35 cellular contexts compared by ENCODE assay signal in the genomic region with DNA sequence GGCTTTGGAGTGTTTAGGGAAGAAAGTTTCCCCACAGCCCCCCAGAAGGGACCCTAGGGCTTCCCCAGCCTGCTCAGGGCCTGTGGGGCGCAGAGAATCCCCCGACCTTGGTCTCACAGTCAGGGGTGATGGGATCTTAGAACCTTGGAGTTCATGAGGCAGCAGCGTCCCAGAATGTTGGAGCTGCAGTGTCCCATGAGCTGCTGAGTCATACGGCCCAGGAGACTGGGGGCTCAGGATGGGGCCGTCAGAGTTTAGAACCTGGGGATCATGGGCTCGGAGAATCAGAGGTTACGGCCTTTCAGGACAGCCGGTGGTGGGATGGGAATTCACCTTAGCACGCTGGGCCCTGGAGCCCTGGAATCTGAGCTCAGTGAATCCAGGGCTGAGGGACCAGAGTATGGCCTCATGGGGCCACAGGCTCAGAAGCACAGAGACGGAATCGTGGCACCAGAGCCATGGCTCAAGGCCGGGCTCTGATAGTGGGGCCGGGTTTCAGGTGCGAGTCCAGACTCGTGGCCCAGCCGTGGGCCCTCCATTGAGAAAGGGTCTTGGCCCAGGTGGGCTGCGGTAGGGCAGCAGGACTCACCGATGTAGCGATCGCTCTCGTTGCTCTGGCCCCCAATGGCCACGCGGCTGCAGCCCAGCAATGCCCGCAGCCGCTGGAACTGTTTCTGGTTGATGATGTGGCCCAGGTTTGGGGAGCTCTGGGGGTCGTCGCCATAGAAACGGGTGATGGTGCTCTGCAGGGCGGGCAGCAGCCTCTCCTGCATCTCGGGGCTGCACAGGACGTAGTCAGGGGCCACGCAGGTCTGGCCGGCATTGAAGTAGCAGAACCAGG. TPM values are rescaled to one million over a fixed set of nuclear protein-coding genes. Genes with fewer than 3 reads are reported as not detected.
"Had no signal": no experiment of that assay in that cellular context is flagged by ENCODE, and none has a peak within 500 bp of the region (broad histone marks: within the 10 kb centered on the region; RNA-seq: fewer than 3 reads in every experiment).

No MANE protein-coding gene starts in this region.

- H3K9me3 ChIP-seq: esophagus squamous epithelium, heart right ventricle, lower lobe of right lung, mucosa of descending colon, sigmoid colon, vagina had no signal

- H3K27me3 Mint-ChIP-seq: activated CD8-positive, alpha-beta memory T cell treated with anti-CD3 and anti-CD28 coated beads, Interleukin-2, amount 10 ng/mL, durations not matched to agents 7 days and 5 days; activated CD8-positive, alpha-beta T cell treated with anti-CD3 and anti-CD28 coated beads for 36 hours; central memory CD8-positive, alpha-beta T cell; progenitor cell of endocrine pancreas; stimulated activated naive CD8-positive, alpha-beta T cell treated with anti-CD3 and anti-CD28 coated beads, Interleukin-15, amount 100 ng/mL, for 72 hours; type B pancreatic cell had no signal

- H3K4me3 ChIP-seq: esophagus squamous epithelium, heart right ventricle, lower lobe of right lung, mucosa of descending colon, sigmoid colon, vagina had no signal

- FAIRE-seq: bronchial epithelial cell, colon, small intestine had no signal

- H3K4me1 ChIP-seq: esophagus squamous epithelium, heart right ventricle, lower lobe of right lung, sigmoid colon, vagina had no signal

- H3K27ac ChIP-seq: epithelial cell of prostate, esophagus squamous epithelium, heart right ventricle, lower lobe of right lung, sigmoid colon, vagina had no signal

- H3K4me1 Mint-ChIP-seq: activated CD8-positive, alpha-beta memory T cell treated with anti-CD3 and anti-CD28 coated beads, Interleukin-2, amount 10 ng/mL, durations not matched to agents 7 days and 5 days; central memory CD8-positive, alpha-beta T cell; stimulated activated naive CD8-positive, alpha-beta T cell treated with anti-CD3 and anti-CD28 coated beads, Interleukin-15, amount 100 ng/mL, for 72 hours had no signal

- H3K27ac Mint-ChIP-seq: activated CD8-positive, alpha-beta memory T cell treated with anti-CD3 and anti-CD28 coated beads, Interleukin-2, amount 10 ng/mL, durations not matched to agents 7 days and 5 days; activated CD8-positive, alpha-beta T cell treated with anti-CD3 and anti-CD28 coated beads for 36 hours; activated naive CD4-positive, alpha-beta T cell treated with anti-CD3 and anti-CD28 coated beads, Interleukin-2, amount 50 U/mL, for 72 hours; activated T-helper 2 cell treated with anti-CD3 and anti-CD28 coated beads, Interferon-gamma antibody, Interleukin-2, Interleukin-4, amounts not matched to agents 10 μg/mL and 5 μg/mL and 100 μg/mL, durations not matched to agents 14 hours and 24 hours and 36 hours; natural killer cell treated with Interleukin-12 subunit alpha and Interleukin-12 subunit beta and Interleukin-15 and Interleukin-18, amount 100 ng/mL, for 72 hours; progenitor cell of endocrine pancreas; stimulated activated memory B cell treated with anti-CD40 and anti-IgM and Interleukin-4, amounts not matched to agents 10 μg/mL and 1 μg/mL and 100 μg/mL, for 72 hours; stimulated activated naive CD8-positive, alpha-beta T cell treated with anti-CD3 and anti-CD28 coated beads, Interleukin-15, amount 100 ng/mL, for 72 hours; type B pancreatic cell had no signal

- H3K4me3 Mint-ChIP-seq: activated CD8-positive, alpha-beta memory T cell treated with anti-CD3 and anti-CD28 coated beads, Interleukin-2, amount 10 ng/mL, durations not matched to agents 7 days and 5 days; activated CD8-positive, alpha-beta T cell treated with anti-CD3 and anti-CD28 coated beads for 36 hours; central memory CD8-positive, alpha-beta T cell; natural killer cell treated with Interleukin-12 subunit alpha and Interleukin-12 subunit beta and Interleukin-15 and Interleukin-18, amount 100 ng/mL, for 72 hours; stimulated activated memory B cell treated with anti-CD40 and anti-IgM and Interleukin-4, amounts not matched to agents 10 μg/mL and 1 μg/mL and 100 μg/mL, for 72 hours; stimulated activated naive CD8-positive, alpha-beta T cell treated with anti-CD3 and anti-CD28 coated beads, Interleukin-15, amount 100 ng/mL, for 72 hours; type B pancreatic cell had no signal

- H3K36me3 Mint-ChIP-seq: activated CD8-positive, alpha-beta memory T cell treated with anti-CD3 and anti-CD28 coated beads, Interleukin-2, amount 10 ng/mL, durations not matched to agents 7 days and 5 days; activated naive CD4-positive, alpha-beta T cell treated with anti-CD3 and anti-CD28 coated beads, Interleukin-2, amount 50 U/mL, for 72 hours; natural killer cell treated with Interleukin-12 subunit alpha and Interleukin-12 subunit beta and Interleukin-15 and Interleukin-18, amount 100 ng/mL, for 72 hours; stimulated activated memory B cell treated with anti-CD40 and anti-IgM and Interleukin-4, amounts not matched to agents 10 μg/mL and 1 μg/mL and 100 μg/mL, for 72 hours; type B pancreatic cell had no signal

- DNase-seq: activated CD4-positive, alpha-beta T cell treated with anti-CD3 and anti-CD28 coated beads, Interleukin-2, amount 50 U/mL, for 1 hour; activated CD8-positive, alpha-beta memory T cell treated with anti-CD3 and anti-CD28 coated beads, Interleukin-2, amount 10 ng/mL, durations not matched to agents 7 days and 5 days; activated CD8-positive, alpha-beta T cell treated with anti-CD3 and anti-CD28 coated beads for 36 hours; effector CD4-positive, alpha-beta T cell; esophagus squamous epithelium; foreskin melanocyte; heart right ventricle; kidney glomerular epithelial cell; lower lobe of right lung; mesenchymal stem cell; retina; sigmoid colon; stimulated activated CD4-positive, alpha-beta T cell treated with anti-CD3 and anti-CD28 coated beads, Interleukin-4, amount 100 ng/mL, for 4 hours; stimulated activated CD8-positive, alpha-beta memory T cell treated with anti-CD3 and anti-CD28 coated beads, Interleukin-4, amount 100 ng/mL, for 48 hours; stimulated activated naive CD8-positive, alpha-beta T cell treated with anti-CD3 and anti-CD28 coated beads, Interleukin-15, amount 100 ng/mL, for 72 hours; substantia nigra; T-helper 1 cell had no signal

- ATAC-seq: activated CD8-positive, alpha-beta memory T cell treated with anti-CD3 and anti-CD28 coated beads, Interleukin-2, amount 10 ng/mL, durations not matched to agents 7 days and 5 days; activated CD8-positive, alpha-beta T cell treated with anti-CD3 and anti-CD28 coated beads for 36 hours; activated naive CD4-positive, alpha-beta T cell treated with anti-CD3 and anti-CD28 coated beads, Interleukin-2, amount 50 U/mL, for 72 hours; stimulated activated memory B cell treated with anti-CD40 and anti-IgM and Interleukin-4, amounts not matched to agents 10 μg/mL and 1 μg/mL and 100 μg/mL, for 72 hours had no signal

- H3K36me3 ChIP-seq: heart right ventricle, lower lobe of right lung, sigmoid colon, vagina had no signal

- H3K9me3 Mint-ChIP-seq: activated CD8-positive, alpha-beta T cell treated with anti-CD3 and anti-CD28 coated beads for 36 hours; activated naive CD4-positive, alpha-beta T cell treated with anti-CD3 and anti-CD28 coated beads, Interleukin-2, amount 50 U/mL, for 72 hours; activated T-helper 2 cell treated with anti-CD3 and anti-CD28 coated beads, Interferon-gamma antibody, Interleukin-2, Interleukin-4, amounts not matched to agents 10 μg/mL and 5 μg/mL and 100 μg/mL, durations not matched to agents 14 hours and 24 hours and 36 hours; central memory CD8-positive, alpha-beta T cell; natural killer cell treated with Interleukin-12 subunit alpha and Interleukin-12 subunit beta and Interleukin-15 and Interleukin-18, amount 100 ng/mL, for 72 hours; stimulated activated memory B cell treated with anti-CD40 and anti-IgM and Interleukin-4, amounts not matched to agents 10 μg/mL and 1 μg/mL and 100 μg/mL, for 72 hours; stimulated activated naive CD8-positive, alpha-beta T cell treated with anti-CD3 and anti-CD28 coated beads, Interleukin-15, amount 100 ng/mL, for 72 hours; type B pancreatic cell had no signal

- H3K27me3 ChIP-seq: heart right ventricle, sigmoid colon, vagina had no signal

RNA-seq across cellular contexts. Expression of a gene that starts 9.5 kb away (rescaled TPM):
- total RNA-seq: activated CD8-positive, alpha-beta memory T cell treated with anti-CD3 and anti-CD28 coated beads, Interleukin-2, amount 10 ng/mL, durations not matched to agents 7 days and 5 days; activated CD8-positive, alpha-beta T cell treated with anti-CD3 and anti-CD28 coated beads for 36 hours; activated naive CD4-positive, alpha-beta T cell treated with anti-CD3 and anti-CD28 coated beads, Interleukin-2, amount 50 U/mL, for 72 hours; activated T-helper 2 cell treated with anti-CD3 and anti-CD28 coated beads, Interferon-gamma antibody, Interleukin-2, Interleukin-4, amounts not matched to agents 10 μg/mL and 5 μg/mL and 100 μg/mL, durations not matched to agents 14 hours and 24 hours and 36 hours; dermis blood vessel endothelial cell; glomerular endothelial cell; heart right ventricle; left lobe of liver; myocyte; natural killer cell treated with Interleukin-12 subunit alpha and Interleukin-12 subunit beta and Interleukin-15 and Interleukin-18, amount 100 ng/mL, for 72 hours; osteocyte; sigmoid colon had no signal

RNA-seq across cellular contexts. Expression of a gene that starts 14.4 kb away (rescaled TPM):
- total RNA-seq: bronchial epithelial cell; dermis blood vessel endothelial cell; glomerular endothelial cell; heart right ventricle; lower lobe of right lung; natural killer cell treated with Interleukin-12 subunit alpha and Interleukin-12 subunit beta and Interleukin-15 and Interleukin-18, amount 100 ng/mL, for 72 hours; osteocyte; sigmoid colon; vagina had no signal
- polyA plus RNA-seq: heart right ventricle had no signal

RNA-seq across cellular contexts. Expression of a gene that starts 25.4 kb away (rescaled TPM):
- total RNA-seq: activated CD8-positive, alpha-beta memory T cell treated with anti-CD3 and anti-CD28 coated beads, Interleukin-2, amount 10 ng/mL, durations not matched to agents 7 days and 5 days; activated CD8-positive, alpha-beta T cell treated with anti-CD3 and anti-CD28 coated beads for 36 hours; activated naive CD4-positive, alpha-beta T cell treated with anti-CD3 and anti-CD28 coated beads, Interleukin-2, amount 50 U/mL, for 72 hours; activated T-helper 2 cell treated with anti-CD3 and anti-CD28 coated beads, Interferon-gamma antibody, Interleukin-2, Interleukin-4, amounts not matched to agents 10 μg/mL and 5 μg/mL and 100 μg/mL, durations not matched to agents 14 hours and 24 hours and 36 hours; bronchial epithelial cell; dermis blood vessel endothelial cell; esophagus squamous epithelium; glomerular endothelial cell; lower lobe of right lung; myocyte; natural killer cell treated with Interleukin-12 subunit alpha and Interleukin-12 subunit beta and Interleukin-15 and Interleukin-18, amount 100 ng/mL, for 72 hours; osteocyte; progenitor cell of endocrine pancreas; sigmoid colon; vagina had no signal
- polyA plus RNA-seq: heart right ventricle had no signal
